In genomic region chr2:176246324-176246723, GRCh38 we compare ENCODE assay signal across 2 cellular contexts.
TF ChIP-seq lines count a peak whose summit lies in the region.

No MANE protein-coding gene starts in this region.

TF ChIP-seq in K562, 482 proteins besides CTCF, POLR2A, EP300 and RAD21:
- no peak for TF ChIP-seq FOXM1 (IDR thresholded peaks at IDR 0.05; ENCODE audit: low read depth)
- no peak for TF ChIP-seq FOXM1 (CRISPR knock-in tag; IDR thresholded peaks at IDR 0.05; ENCODE audit: low read depth)
- TF ChIP-seq KAT7 (CRISPR knock-in tag; IDR thresholded peaks at IDR 0.05; ENCODE audit: borderline replicate concordance), result no peak
- no peak for TF ChIP-seq MED1 (CRISPR knock-in tag; IDR thresholded peaks at IDR 0.05; ENCODE audit: borderline replicate concordance)
- no peak for TF ChIP-seq CREB5 (CRISPR knock-in tag; IDR thresholded peaks at IDR 0.05)
- TF ChIP-seq ARHGAP35 (IDR thresholded peaks at IDR 0.05; ENCODE audit: partially characterized antibody), result no peak
- no peak for TF ChIP-seq ZNF316 (IDR thresholded peaks at IDR 0.05)
- no peak for TF ChIP-seq SRSF9 (IDR thresholded peaks at IDR 0.05; ENCODE audit: borderline replicate concordance, low read depth, low read length)
- no peak for TF ChIP-seq GABPB1 (CRISPR knock-in tag; IDR thresholded peaks at IDR 0.05)
- TF ChIP-seq MXD1 (CRISPR knock-in tag; IDR thresholded peaks at IDR 0.05; ENCODE audit: borderline replicate concordance, poor library complexity, severe bottlenecking), result no peak
- TF ChIP-seq L3MBTL2 (IDR thresholded peaks at IDR 0.05), result no peak
- TF ChIP-seq GTF3C2 (IDR thresholded peaks at IDR 0.05; ENCODE audit: borderline replicate concordance, extremely low read depth, insufficient read length), result no peak
- TF ChIP-seq NCOR1 (IDR thresholded peaks at IDR 0.05), result no peak
- TF ChIP-seq STAT5A (IDR thresholded peaks at IDR 0.05; ENCODE audit: borderline replicate concordance, low read length), result no peak
- TF ChIP-seq MTA2 (IDR thresholded peaks at IDR 0.05; ENCODE audit: low read depth), result no peak
- TF ChIP-seq PHF20 (IDR thresholded peaks at IDR 0.05; ENCODE audit: partially characterized antibody), result no peak
- no peak for TF ChIP-seq NEUROD1 (IDR thresholded peaks at IDR 0.05; ENCODE audit: borderline replicate concordance, low read depth, low read length, partially characterized antibody)
- no peak for TF ChIP-seq ZNF644 (tag; IDR thresholded peaks at IDR 0.05; ENCODE audit: low read depth)

TF ChIP-seq in GM12891, 5 proteins besides CTCF, POLR2A, EP300 and RAD21:
- TF ChIP-seq POU2F2 (IDR thresholded peaks at IDR 0.05; ENCODE audit: low read depth, low read length), result no peak
